In the genomic region with DNA sequence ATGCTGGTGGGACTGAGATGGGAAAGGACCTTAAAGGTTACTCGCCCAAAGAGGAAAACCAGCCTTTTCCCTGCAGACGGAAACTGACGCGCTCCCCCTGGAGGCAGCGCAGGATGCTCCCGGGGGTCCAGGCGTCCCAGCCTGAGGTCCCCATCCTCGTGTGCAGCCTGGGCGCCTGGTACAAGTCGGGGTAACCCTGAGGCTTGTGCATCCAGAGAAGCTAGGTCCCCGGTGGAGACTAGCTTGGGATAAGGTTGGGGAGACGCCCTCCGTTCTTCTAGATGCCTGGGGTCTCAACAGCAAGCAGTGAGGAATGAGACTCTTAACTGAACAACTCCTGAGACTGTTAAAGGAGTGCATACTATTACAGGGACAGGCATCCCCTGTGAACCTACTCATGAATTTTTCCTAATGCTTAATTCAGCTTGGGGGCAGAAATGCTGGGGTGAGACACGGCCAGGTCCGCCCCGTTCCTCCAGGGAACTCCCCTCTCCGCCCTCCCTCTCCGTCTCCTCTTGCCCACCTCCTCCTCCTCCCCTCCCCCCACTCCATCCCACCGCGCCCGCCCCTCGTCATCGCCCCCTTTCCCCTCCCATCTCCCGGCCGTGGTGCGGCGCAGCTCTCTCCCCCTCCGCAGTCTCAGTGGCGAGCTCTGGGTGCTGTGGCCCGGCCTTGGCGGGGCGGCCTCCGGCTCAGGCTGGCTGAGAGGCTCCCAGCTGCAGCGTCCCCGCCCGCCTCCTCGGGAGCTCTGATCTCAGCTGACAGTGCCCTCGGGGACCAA, we compare ENCODE assay signal across 8 cellular contexts. TPM values are rescaled to one million over a fixed set of nuclear protein-coding genes. Genes with fewer than 3 reads are reported as not detected.
DNase-seq lines count a peak whose midpoint lies in the region; ATAC-seq and TF ChIP-seq lines count a peak whose summit lies in the region.

A gene with protein sequence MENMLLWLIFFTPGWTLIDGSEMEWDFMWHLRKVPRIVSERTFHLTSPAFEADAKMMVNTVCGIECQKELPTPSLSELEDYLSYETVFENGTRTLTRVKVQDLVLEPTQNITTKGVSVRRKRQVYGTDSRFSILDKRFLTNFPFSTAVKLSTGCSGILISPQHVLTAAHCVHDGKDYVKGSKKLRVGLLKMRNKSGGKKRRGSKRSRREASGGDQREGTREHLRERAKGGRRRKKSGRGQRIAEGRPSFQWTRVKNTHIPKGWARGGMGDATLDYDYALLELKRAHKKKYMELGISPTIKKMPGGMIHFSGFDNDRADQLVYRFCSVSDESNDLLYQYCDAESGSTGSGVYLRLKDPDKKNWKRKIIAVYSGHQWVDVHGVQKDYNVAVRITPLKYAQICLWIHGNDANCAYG (plus strand): TSS at position 634 of the 781 bp plus-strand sequence. CDS start 10,908 bp downstream, outside the sequence.

- DNase-seq in EL = peak; percentile 58
- peak; percentile 83 to 92 for DNase-seq in HAP-1 (ENCODE audit: low spot score in 2 of 2)
- peak; percentile 43 to 76 for DNase-seq in NCI-H526 (lab: John Stamatoyannopoulos, UW)
- peak in 1 of 2 donors; percentile 78 for DNase-seq in ascending aorta (ENCODE audit: low spot score in 2 of 2)
- DNase-seq in hepatocyte (ENCODE audit: low spot score) = peak; percentile 82
- no peak for DNase-seq in T-helper 2 cell treated with Interferon-gamma antibody and Interleukin-4, amounts not matched to agents 5 μg/mL and 100 μg/mL, for 36 hours (ENCODE audit: low spot score)

- H3K4me1 Mint-ChIP-seq in T-helper 2 cell treated with Interferon-gamma antibody and Interleukin-4, amounts not matched to agents 5 μg/mL and 100 μg/mL, for 36 hours (ENCODE audit: low read depth) = no peaks in the 10 kb centered on the region

- peaks cover 25% of the 10 kb centered on the region for H3K4me1 ChIP-seq in HAP-1
- peaks cover 0 to 16% of the 10 kb centered on the region in 2 donors for H3K4me1 ChIP-seq in ascending aorta
- H3K4me1 ChIP-seq in hepatocyte (ENCODE audit: insufficient read depth) = peaks cover 21% of the 10 kb centered on the region
- H3K4me1 ChIP-seq in rectal smooth muscle tissue (ENCODE audit: control insufficient read depth, insufficient read depth, low read length) = no peaks in the 10 kb centered on the region

- H3K9me3 Mint-ChIP-seq in T-helper 2 cell treated with Interferon-gamma antibody and Interleukin-4, amounts not matched to agents 5 μg/mL and 100 μg/mL, for 36 hours = no peaks in the 10 kb centered on the region

- H3K9me2 ChIP-seq in hepatocyte (replicated peaks; ENCODE audit: insufficient read depth) = no peaks in the 10 kb centered on the region

- no peak within 1 kb of the TSS for H3K27ac Mint-ChIP-seq in T-helper 2 cell treated with Interferon-gamma antibody and Interleukin-4, amounts not matched to agents 5 μg/mL and 100 μg/mL, for 36 hours

- H3K79me2 ChIP-seq in hepatocyte = peaks cover 13% of the 10 kb centered on the region

- H3K27me3 ChIP-seq in HAP-1 (ENCODE audit: low read depth) = no peaks in the 10 kb centered on the region
- no peaks in the 10 kb centered on the region for H3K27me3 ChIP-seq in ascending aorta
- no peaks in the 10 kb centered on the region for H3K27me3 ChIP-seq in hepatocyte
- H3K27me3 ChIP-seq in rectal smooth muscle tissue (ENCODE audit: control insufficient read depth, insufficient read depth, low read length) = no peaks in the 10 kb centered on the region

- WGBS in hepatocyte (ENCODE audit: low lambda C conversion rate, missing lambda C conversion rate) = 2% methylated on average over 27 of the region's 38 CpGs

- TF ChIP-seq POLR2A in GM18505 (IDR thresholded peaks at IDR 0.05; ENCODE audit: borderline replicate concordance, extremely low read depth, insufficient read depth, insufficient read length) = no peak

- peak within 1 kb of the TSS; percentile 95 for H3K4me2 ChIP-seq in hepatocyte

- no peak within 1 kb of the TSS for H3K9ac ChIP-seq in rectal smooth muscle tissue (ENCODE audit: low read length)

- H4K20me1 ChIP-seq in hepatocyte (ENCODE audit: insufficient read depth, poor library complexity, severe bottlenecking) = no peaks in the 10 kb centered on the region

- no peak within 1 kb of the TSS for H3K4me3 Mint-ChIP-seq in T-helper 2 cell treated with Interferon-gamma antibody and Interleukin-4, amounts not matched to agents 5 μg/mL and 100 μg/mL, for 36 hours

- H3K9me3 ChIP-seq in HAP-1 (no peaks in the 10 kb centered on the region), ascending aorta (no peaks in the 10 kb centered on the region), hepatocyte (ENCODE audit: low read depth) (no peaks in the 10 kb centered on the region)

- in situ Hi-C loops in HAP-1 (cut with MboI; ENCODE audit: low sequenced_read_pairs) = loop anchor here (10.0 kb wide), 2 partner anchors 97 to 447 kb away; a partner anchor contains a TSS

- H3K36me3 ChIP-seq in HAP-1 (replicated peaks) = no peaks in the 10 kb centered on the region
- H3K36me3 ChIP-seq in ascending aorta = no peaks in the 10 kb centered on the region
- no peaks in the 10 kb centered on the region for H3K36me3 ChIP-seq in hepatocyte (replicated peaks; ENCODE audit: insufficient read depth, low read depth)
- H3K36me3 ChIP-seq in rectal smooth muscle tissue (ENCODE audit: control insufficient read depth, insufficient read depth, low read length) = no peaks in the 10 kb centered on the region

- H3K4me3 ChIP-seq in HAP-1 (peak within 1 kb of the TSS; percentile 37), ascending aorta (peak within 1 kb of the TSS; percentile 65 to 66), hepatocyte (peak within 1 kb of the TSS; percentile 30), rectal smooth muscle tissue (ENCODE audit: low read length) (peak within 1 kb of the TSS; percentile 54)

- ATAC-seq in GM18505 (IDR thresholded peaks at IDR 0.05; ENCODE audit: unreplicated experiment) = no peak

- H3K36me3 Mint-ChIP-seq in T-helper 2 cell treated with Interferon-gamma antibody and Interleukin-4, amounts not matched to agents 5 μg/mL and 100 μg/mL, for 36 hours (ENCODE audit: low read depth) = no peaks in the 10 kb centered on the region

- H3K27me3 Mint-ChIP-seq in T-helper 2 cell treated with Interferon-gamma antibody and Interleukin-4, amounts not matched to agents 5 μg/mL and 100 μg/mL, for 36 hours (ENCODE audit: low read depth) = peaks cover 34% of the 10 kb centered on the region

- H3K27ac ChIP-seq in ascending aorta = peak within 1 kb of the TSS; percentile 72 to 73
- peak within 1 kb of the TSS; percentile 70 for H3K27ac ChIP-seq in hepatocyte
- no peak within 1 kb of the TSS for H3K27ac ChIP-seq in rectal smooth muscle tissue (ENCODE audit: low read depth, low read length)

- intact Hi-C loops in ascending aorta (cut with DNase I) = no loop called here

- peak; percentile 38 to 80 (median 64) for TF ChIP-seq CTCF in ascending aorta (IDR thresholded peaks at IDR 0.05)
- TF ChIP-seq CTCF in hepatocyte (IDR thresholded peaks at IDR 0.05; ENCODE audit: poor library complexity) = peak; percentile 73

- peak within 1 kb of the TSS; percentile 87 for H2AFZ ChIP-seq in hepatocyte

RNA-seq across cellular contexts. Expression of the gene that starts here (rescaled TPM):
- total RNA-seq in ascending aorta = 1.8 TPM
- 36.2 and 39.3 TPM in 2 replicates for total RNA-seq in hepatocyte
- 28.1 and 33.3 TPM in 2 replicates for polyA plus RNA-seq in hepatocyte

Comparison
In these comparisons a context has a peak if more than half of its experiments do, and no peak if none do; other contexts are left out.
1. RNA of the gene that starts here (total RNA-seq): 36.2 to 39.3 TPM in hepatocyte; 1.8 TPM in ascending aorta (single experiment); every median in the first group is over 10 times any median in the second.
2. Peak in every context shown above with its lines, with median percentiles within 50 percentile points of each other: H3K4me3 ChIP-seq.